Comparison of ENCODE assay signal across 20 cellular contexts in genomic region chr15:49610166-49610918, GRCh38. TPM values are rescaled to one million over a fixed set of nuclear protein-coding genes. Genes with fewer than 3 reads are reported as not detected.
DNase-seq lines count a peak whose midpoint lies in the region; ATAC-seq and FAIRE-seq lines count a peak whose summit lies in the region.
"Had no signal": no experiment of that assay in that cellular context is flagged by ENCODE, and none has a peak within 500 bp of the region (broad histone marks: within the 10 kb centered on the region; RNA-seq: fewer than 3 reads in every experiment).

No MANE protein-coding gene starts in this region.

- H3K27me3 Mint-ChIP-seq in naive thymus-derived CD4-positive, alpha-beta T cell, result no peaks in the 10 kb centered on the region

- in situ Hi-C loops in HAP-1 (cut with MboI; ENCODE audit: low sequenced_read_pairs), result no loop called here

- H3K4me1 ChIP-seq in HAP-1, result peaks cover 6% of the 10 kb centered on the region
- H3K4me1 ChIP-seq in small intestine (ENCODE audit: control insufficient read depth in 2 of 2, insufficient read depth in 1 of 2, low read depth in 1 of 2, low read length in 1 of 2), result no peaks in the 10 kb centered on the region
- H3K4me1 ChIP-seq in naive thymus-derived CD4-positive, alpha-beta T cell (ENCODE audit: control insufficient read depth in 2 of 2, insufficient read depth in 2 of 2, low read length in 2 of 2), result no peaks in the 10 kb centered on the region
- H3K4me1 ChIP-seq: BE2C had no signal

- POLR2A ChIA-PET in naive thymus-derived CD4-positive, alpha-beta T cell (lab: Charles Lee), result no interaction called here

- DNase-seq in HAP-1 (ENCODE audit: low spot score in 2 of 2) (peak; percentile 31 to 65), frontal cortex (ENCODE audit: low spot score in 2 of 2) (no peak), small intestine (no peak), retina (no peak), HUDEP-2 (lab: John Stamatoyannopoulos, UW; ENCODE audit: unreplicated experiment in 76 of 76) (no peak)
- DNase-seq in naive thymus-derived CD4-positive, alpha-beta T cell, result no peak
- DNase-seq: BE2C; Calu3; CD8-positive, alpha-beta T cell; DMS53; EL; NCI-H1105; NCI-H2081 treated with DMSO at 0.1 percent for 48 hours; OCI-M1; Right ventricle myocardium superior; SW 1271 had no signal

- CTCF ChIA-PET in naive thymus-derived CD4-positive, alpha-beta T cell (lab: Charles Lee), result no interaction called here

- 77 to 92% (median 87%) methylated on average over 2 of the region's 2 CpGs for WGBS in small intestine, 3 donors

- no peak overlapping the region for H3K27ac ChIP-seq in small intestine (ENCODE audit: low read depth in 1 of 2, low read length in 1 of 2)
- H3K27ac ChIP-seq in naive thymus-derived CD4-positive, alpha-beta T cell (ENCODE audit: low read depth, low read length), result no peak overlapping the region

- H3K9me3 ChIP-seq in HAP-1, result no peaks in the 10 kb centered on the region
- H3K9me3 ChIP-seq in small intestine (ENCODE audit: control insufficient read depth, low read depth), result peaks cover 1% of the 10 kb centered on the region
- peaks cover 0 to 7% (median 4%) of the 10 kb centered on the region in 3 experiments for H3K9me3 ChIP-seq in naive thymus-derived CD4-positive, alpha-beta T cell (ENCODE audit: control insufficient read depth in 2 of 3, low read length in 3 of 3)
- H3K9me3 ChIP-seq: BE2C had no signal

- peaks cover 4 to 31% (median 12%) of the 10 kb centered on the region in 11 donors for H3K9me3 Mint-ChIP-seq in naive thymus-derived CD4-positive, alpha-beta T cell

- peaks cover 13 to 72% (median 68%) of the 10 kb centered on the region in 5 donors for H3K36me3 Mint-ChIP-seq in naive thymus-derived CD4-positive, alpha-beta T cell

- ATAC-seq in naive thymus-derived CD4-positive, alpha-beta T cell, result no peak
- ATAC-seq in HG03097 (IDR thresholded peaks at IDR 0.05; ENCODE audit: low FRiP score, unreplicated experiment), result no peak
- ATAC-seq: CD8-positive, alpha-beta T cell had no signal

- H3K36me3 ChIP-seq in HAP-1 (replicated peaks) (no peaks in the 10 kb centered on the region), small intestine (ENCODE audit: control insufficient read depth in 2 of 2, insufficient read depth in 2 of 2, low read length in 2 of 2) (no peaks in the 10 kb centered on the region)
- peaks cover 0 to 14% (median 0%) of the 10 kb centered on the region in 3 experiments for H3K36me3 ChIP-seq in naive thymus-derived CD4-positive, alpha-beta T cell (ENCODE audit: control insufficient read depth in 2 of 3, insufficient read depth in 3 of 3, low read length in 3 of 3)
- H3K36me3 ChIP-seq: BE2C had no signal

- H3K4me3 ChIP-seq in HAP-1 (no peak overlapping the region), small intestine (ENCODE audit: low read depth in 1 of 2, low read length in 2 of 2) (no peak overlapping the region)
- no peak overlapping the region for H3K4me3 ChIP-seq in naive thymus-derived CD4-positive, alpha-beta T cell (ENCODE audit: low read length)

- intact Hi-C loops in naive thymus-derived CD4-positive, alpha-beta T cell (cut with micrococcal nuclease), result no loop called here

- no peaks in the 10 kb centered on the region for H3K4me1 Mint-ChIP-seq in naive thymus-derived CD4-positive, alpha-beta T cell

- no peak overlapping the region for H3K4me3 Mint-ChIP-seq in naive thymus-derived CD4-positive, alpha-beta T cell
- H3K4me3 Mint-ChIP-seq: CD8-positive, alpha-beta T cell had no signal

- H3K27ac Mint-ChIP-seq in naive thymus-derived CD4-positive, alpha-beta T cell, result no peak overlapping the region
- H3K27ac Mint-ChIP-seq: CD8-positive, alpha-beta T cell had no signal

- H3K27me3 ChIP-seq in HAP-1 (ENCODE audit: low read depth), result no peaks in the 10 kb centered on the region
- no peaks in the 10 kb centered on the region for H3K27me3 ChIP-seq in small intestine (ENCODE audit: control insufficient read depth in 2 of 2, insufficient read depth in 2 of 2, low read length in 2 of 2)
- H3K27me3 ChIP-seq in naive thymus-derived CD4-positive, alpha-beta T cell (ENCODE audit: control insufficient read depth in 2 of 2, insufficient read depth in 2 of 2, low read length in 2 of 2), result no peaks in the 10 kb centered on the region
- H3K27me3 ChIP-seq: BE2C had no signal

- FAIRE-seq in colon (lab: Jason Lieb, UNC) (peak; percentile 94), frontal cortex (lab: Jason Lieb, UNC) (peak; percentile 69), small intestine (lab: Jason Lieb, UNC) (peak; percentile 88)
- FAIRE-seq: GM12891, H54 had no signal

RNA-seq across cellular contexts. Expression of gene FAM227B, which starts 10.3 kb away (rescaled TPM):
- 5.3 TPM for total RNA-seq in frontal cortex
- 1 to 10 TPM; 1.6 to 4.3 (median 2.0) TPM for polyA plus RNA-seq in small intestine
- 10 to 100 TPM in 2 of 5 experiments, 1 to 10 TPM in 3; 3.7 to 16.5 (median 8.2) TPM for total RNA-seq in naive thymus-derived CD4-positive, alpha-beta T cell
- 10 to 100 TPM; 14.8 to 25.1 TPM for polyA plus RNA-seq in naive thymus-derived CD4-positive, alpha-beta T cell

RNA-seq across cellular contexts. Expression of gene DTWD1, which starts 10.5 kb away (rescaled TPM):
- total RNA-seq in frontal cortex, result 34.2 TPM
- 10 to 100 TPM in 1 of 3 donors, 1 to 10 TPM in 2; 5.8 to 14.1 (median 7.8) TPM for polyA plus RNA-seq in small intestine
- 10 to 100 TPM; 14.3 to 31.0 (median 20.1) TPM for total RNA-seq in naive thymus-derived CD4-positive, alpha-beta T cell
- 10 to 100 TPM; 21.6 to 25.0 TPM for polyA plus RNA-seq in naive thymus-derived CD4-positive, alpha-beta T cell

Comparison
In these comparisons a context has a peak if more than half of its experiments do, and no peak if none do; other contexts are left out.
1. DNase-seq: peak in HAP-1 (2 of 2); none in frontal cortex (0 of 2), small intestine (single experiment), retina (single experiment), naive thymus-derived CD4-positive, alpha-beta T cell (0 of 9) and HUDEP-2 (0 of 76).